ENCODE assay signal across 9 cellular contexts in the genomic region with DNA sequence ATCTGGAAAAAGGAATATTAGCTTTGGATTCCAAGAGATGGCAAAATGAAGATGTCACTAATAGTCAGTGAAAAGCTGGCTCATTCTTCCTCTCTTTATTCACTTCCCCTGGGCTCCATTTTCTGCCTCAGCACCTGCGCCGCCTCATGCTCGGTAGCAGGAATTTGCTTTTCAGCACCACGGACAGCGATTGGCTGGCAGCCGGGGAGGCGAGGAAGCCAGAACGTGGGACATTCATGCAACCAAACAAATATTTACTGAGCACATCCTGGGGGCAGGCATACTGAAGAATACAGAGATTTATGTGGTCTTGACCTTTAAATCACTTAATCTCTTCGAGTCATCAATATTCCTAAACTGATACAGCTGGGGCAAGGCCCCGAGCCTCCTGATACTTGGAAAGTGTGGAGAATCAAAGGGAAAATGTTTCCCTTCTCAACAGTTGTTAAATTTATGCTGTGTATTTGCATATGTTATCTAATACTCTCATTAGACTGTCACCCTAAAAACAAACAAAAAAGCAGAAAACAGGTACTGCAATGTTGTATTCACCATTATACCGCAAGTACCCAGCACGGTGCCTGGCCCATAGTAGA. TPM values are rescaled to one million over a fixed set of nuclear protein-coding genes. Genes with fewer than 3 reads are reported as not detected.
DNase-seq lines count a peak whose midpoint lies in the region; ATAC-seq and TF ChIP-seq lines count a peak whose summit lies in the region.
"Had no signal": no experiment of that assay in that cellular context is flagged by ENCODE, and none has a peak within 500 bp of the region (broad histone marks: within the 10 kb centered on the region; RNA-seq: fewer than 3 reads in every experiment).

No MANE protein-coding gene starts in this region.

- H3K27me3 Mint-ChIP-seq in glutamatergic neuron (ENCODE audit: unreplicated experiment) (no peaks in the 10 kb centered on the region), progenitor cell of endocrine pancreas (peaks cover 43% of the 10 kb centered on the region)

- no peaks in the 10 kb centered on the region for H3K36me3 Mint-ChIP-seq in glutamatergic neuron (ENCODE audit: unreplicated experiment)
- no peaks in the 10 kb centered on the region for H3K36me3 Mint-ChIP-seq in progenitor cell of endocrine pancreas (ENCODE audit: insufficient read depth)
- H3K36me3 Mint-ChIP-seq: activated naive CD4-positive, alpha-beta T cell treated with anti-CD3 and anti-CD28 coated beads, Interleukin-2, amount 50 U/mL, for 72 hours had no signal

- ATAC-seq in HG03354 (IDR thresholded peaks at IDR 0.05; ENCODE audit: poor library complexity, severe bottlenecking, unreplicated experiment) = no peak

- no peak for TF ChIP-seq CTCF in glutamatergic neuron (IDR thresholded peaks at IDR 0.05; ENCODE audit: partially characterized antibody, unreplicated experiment)
- no peak for TF ChIP-seq CTCF in progenitor cell of endocrine pancreas (IDR thresholded peaks at IDR 0.05; ENCODE audit: unreplicated experiment)

- DNase-seq in DMS 273 (lab: John Stamatoyannopoulos, UW; ENCODE audit: unreplicated experiment) (peak; percentile 58), DMS 273 treated with DMSO at 0.1 percent for 48 hours (lab: John Stamatoyannopoulos, UW) (no peak), RKO (ENCODE audit: low spot score) (peak; percentile 66), glutamatergic neuron (peak; percentile 41), progenitor cell of endocrine pancreas (ENCODE audit: low spot score, unreplicated experiment) (peak; percentile 86), NCI-H1436 (lab: John Stamatoyannopoulos, UW) (no peak)
- peak; percentile 24 for DNase-seq in activated effector memory CD4-positive, alpha-beta T cell treated with Interleukin-2 at 50 U/mL for 16 hours

- H3K4me3 Mint-ChIP-seq in glutamatergic neuron (ENCODE audit: unreplicated experiment) (no peak overlapping the region), progenitor cell of endocrine pancreas (ENCODE audit: low read depth) (no peak overlapping the region)

- H3K9me3 Mint-ChIP-seq in glutamatergic neuron (ENCODE audit: unreplicated experiment) (peaks cover 6% of the 10 kb centered on the region), progenitor cell of endocrine pancreas (ENCODE audit: low read depth) (no peaks in the 10 kb centered on the region)
- H3K9me3 Mint-ChIP-seq: activated naive CD4-positive, alpha-beta T cell treated with anti-CD3 and anti-CD28 coated beads, Interleukin-2, amount 50 U/mL, for 72 hours had no signal

- H3K4me1 Mint-ChIP-seq in glutamatergic neuron (ENCODE audit: low read depth, unreplicated experiment) (no peaks in the 10 kb centered on the region), progenitor cell of endocrine pancreas (ENCODE audit: low read depth) (no peaks in the 10 kb centered on the region)

- H3K27ac Mint-ChIP-seq in glutamatergic neuron (ENCODE audit: unreplicated experiment) = no peak overlapping the region
- no peak overlapping the region for H3K27ac Mint-ChIP-seq in progenitor cell of endocrine pancreas
- H3K27ac Mint-ChIP-seq: activated naive CD4-positive, alpha-beta T cell treated with anti-CD3 and anti-CD28 coated beads, Interleukin-2, amount 50 U/mL, for 72 hours had no signal

RNA-seq across cellular contexts. Expression of a gene that starts 12.1 kb away (rescaled TPM):
- total RNA-seq in glutamatergic neuron (ENCODE audit: unreplicated experiment) (not detected), progenitor cell of endocrine pancreas (not detected in 2 replicates)
- total RNA-seq: activated naive CD4-positive, alpha-beta T cell treated with anti-CD3 and anti-CD28 coated beads, Interleukin-2, amount 50 U/mL, for 72 hours had no signal

Comparison
In these comparisons a context has a peak if more than half of its experiments do, and no peak if none do; other contexts are left out.
1. DNase-seq: peak in DMS 273 (single experiment), RKO (single experiment), activated effector memory CD4-positive, alpha-beta T cell treated with Interleukin-2 at 50 U/mL for 16 hours (single experiment), glutamatergic neuron (single experiment) and progenitor cell of endocrine pancreas (single experiment); none in DMS 273 treated with DMSO at 0.1 percent for 48 hours (single experiment) and NCI-H1436 (single experiment).